In the genomic region with DNA sequence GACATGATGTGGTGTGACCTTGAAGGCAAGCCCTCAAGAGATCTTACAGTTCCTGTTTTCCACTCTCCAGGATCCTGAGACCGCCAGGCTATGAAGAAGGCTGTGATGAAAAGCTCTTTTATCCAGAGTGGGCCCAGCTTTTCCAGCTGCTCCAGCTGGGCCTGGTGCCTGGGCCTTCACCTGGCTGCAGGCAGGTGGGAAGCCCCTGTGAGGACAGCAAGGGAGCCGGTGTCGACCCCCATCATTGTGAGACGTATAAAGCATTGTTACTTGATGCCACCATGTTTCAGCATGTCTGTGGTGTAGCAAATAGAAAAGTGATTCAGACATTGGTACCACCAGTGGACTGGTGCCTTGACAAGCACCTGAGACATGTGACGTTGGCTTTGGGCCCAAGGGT, we compare ENCODE assay signal across 34 cellular contexts.
"Had no signal": no experiment of that assay in that cellular context is flagged by ENCODE, and none has a peak within 500 bp of the region (broad histone marks: within the 10 kb centered on the region; RNA-seq: fewer than 3 reads in every experiment).

No MANE protein-coding gene starts in this region.

- H3K4me3 ChIP-seq: Peyer's patch had no signal

- ATAC-seq: activated T-cell treated with anti-CD3 and anti-CD28 coated beads, Interleukin-2, amount 50 U/mL, for 72 hours; activated T-helper 17 cell treated with anti-CD3 and anti-CD28 coated beads, Interleukin-2, amount 50 U/mL, for 72 hours; PC-3; Right ventricle myocardium inferior had no signal

- H3K27ac Mint-ChIP-seq: activated B cell treated with CpG ODN at 0.5 μM for 24 hours; activated CD4-positive, alpha-beta memory T cell treated with anti-CD3 and anti-CD28 coated beads for 36 hours; activated naive CD8-positive, alpha-beta T cell treated with anti-CD3 and anti-CD28 coated beads for 36 hours; activated T-cell treated with anti-CD3 and anti-CD28 coated beads, Interleukin-2, amount 50 U/mL, for 72 hours; activated T-helper 17 cell treated with anti-CD3 and anti-CD28 coated beads, Interleukin-2, amount 50 U/mL, for 72 hours; IgD-negative memory B cell had no signal

- H3K27me3 Mint-ChIP-seq: activated B cell treated with CpG ODN at 0.5 μM for 24 hours; activated CD4-positive, alpha-beta memory T cell treated with anti-CD3 and anti-CD28 coated beads for 36 hours; activated naive CD8-positive, alpha-beta T cell treated with anti-CD3 and anti-CD28 coated beads for 36 hours; activated T-helper 17 cell treated with anti-CD3 and anti-CD28 coated beads, Interleukin-2, amount 50 U/mL, for 72 hours; central memory CD8-positive, alpha-beta T cell; IgD-negative memory B cell had no signal

- H3K4me1 ChIP-seq: Peyer's patch had no signal

- H3K4me3 Mint-ChIP-seq: activated B cell treated with CpG ODN at 0.5 μM for 24 hours; activated CD4-positive, alpha-beta memory T cell treated with anti-CD3 and anti-CD28 coated beads for 36 hours; activated naive CD8-positive, alpha-beta T cell treated with anti-CD3 and anti-CD28 coated beads for 36 hours; activated T-cell treated with anti-CD3 and anti-CD28 coated beads, Interleukin-2, amount 50 U/mL, for 72 hours; activated T-helper 17 cell treated with anti-CD3 and anti-CD28 coated beads, Interleukin-2, amount 50 U/mL, for 72 hours; central memory CD8-positive, alpha-beta T cell had no signal

- H3K4me1 Mint-ChIP-seq: activated B cell treated with CpG ODN at 0.5 μM for 24 hours; activated naive CD8-positive, alpha-beta T cell treated with anti-CD3 and anti-CD28 coated beads for 36 hours; activated T-helper 17 cell treated with anti-CD3 and anti-CD28 coated beads, Interleukin-2, amount 50 U/mL, for 72 hours; central memory CD8-positive, alpha-beta T cell; IgD-negative memory B cell had no signal

- H3K36me3 ChIP-seq: brain microvascular endothelial cell, Peyer's patch had no signal

- H3K27me3 ChIP-seq: brain microvascular endothelial cell, Peyer's patch had no signal

- DNase-seq: activated B cell treated with CpG ODN at 0.5 μM for 24 hours; activated CD4-positive, alpha-beta memory T cell treated with anti-CD3 and anti-CD28 coated beads for 36 hours; activated CD4-positive, alpha-beta T cell treated with anti-CD3 and anti-CD28 coated beads for 4 hours; activated CD4-positive, alpha-beta T cell treated with anti-CD3 and anti-CD28 coated beads, Interleukin-2, amount 50 U/mL, for 1 hour; activated CD4-positive, CD25-positive, alpha-beta regulatory T cell treated with anti-CD3 and anti-CD28 coated beads, Interleukin-2, amount 50 U/mL, for 72 hours; activated effector memory CD4-positive, alpha-beta T cell treated with anti-CD3 and anti-CD28 coated beads, Interleukin-2, amount 50 U/mL, for 16 hours; activated naive CD4-positive, alpha-beta T cell; activated naive CD4-positive, alpha-beta T cell treated with anti-CD3 and anti-CD28 coated beads, Interleukin-2, amount 50 U/mL, for 16 hours; activated naive CD8-positive, alpha-beta T cell treated with anti-CD3 and anti-CD28 coated beads for 36 hours; activated T-cell treated with anti-CD3 and anti-CD28 coated beads for 4 hours; activated T-cell treated with anti-CD3 and anti-CD28 coated beads, Interleukin-2, amount 50 U/mL, for 72 hours; amniotic stem cell; aorta; brain microvascular endothelial cell; Karpas-422; KBM-7; NCI-H1105; NCI-H1436; NCI-H1694; NCI-H1930; NCI-H345; NCI-H524 treated with DMSO at 0.1 percent for 48 hours; PC-3; Peyer's patch; RPMI8226; SW 1271; T-helper 1 cell; T-helper 2 cell; T-helper 9 cell had no signal

- H3K27ac ChIP-seq: brain microvascular endothelial cell, Peyer's patch, VCaP had no signal

- H3K36me3 Mint-ChIP-seq: activated CD4-positive, alpha-beta memory T cell treated with anti-CD3 and anti-CD28 coated beads for 36 hours had no signal

- H3K9me3 Mint-ChIP-seq: central memory CD8-positive, alpha-beta T cell had no signal
